In genomic region chr2:42350434-42351063, GRCh38 we compare ENCODE assay signal across 2 cellular contexts.
TF ChIP-seq lines count a peak whose summit lies in the region.

No MANE protein-coding gene starts in this region.

TF ChIP-seq in IMR-90, 13 proteins besides CTCF, POLR2A, EP300 and RAD21:
- TF ChIP-seq RCOR1 (IDR thresholded peaks at IDR 0.05; ENCODE audit: insufficient replicate concordance, low read length) = no peak
- no peak for TF ChIP-seq ELK1 (IDR thresholded peaks at IDR 0.05; ENCODE audit: borderline replicate concordance, low read depth, low read length)
- no peak for TF ChIP-seq CEBPB (IDR thresholded peaks at IDR 0.05; ENCODE audit: low read depth, low read length)
- TF ChIP-seq SMC3 (IDR thresholded peaks at IDR 0.05; ENCODE audit: low read depth, low read length) = no peak
- TF ChIP-seq NFE2L2 (IDR thresholded peaks at IDR 0.05; ENCODE audit: low read depth, low read length) = no peak
- TF ChIP-seq CHD1 (IDR thresholded peaks at IDR 0.05; ENCODE audit: low read depth, low read length) = no peak
- no peak for TF ChIP-seq BHLHE40 (IDR thresholded peaks at IDR 0.05; ENCODE audit: low read depth, low read length)
- no peak for TF ChIP-seq RFX5 (IDR thresholded peaks at IDR 0.05; ENCODE audit: low read depth, low read length)
- TF ChIP-seq MXI1 (IDR thresholded peaks at IDR 0.05; ENCODE audit: borderline replicate concordance, low read depth, low read length) = no peak
- TF ChIP-seq MAFK (IDR thresholded peaks at IDR 0.05; ENCODE audit: low read depth, low read length) = no peak
- no peak for TF ChIP-seq MAZ (IDR thresholded peaks at IDR 0.05; ENCODE audit: borderline replicate concordance, low read depth, low read length)
- no peak for TF ChIP-seq USF2 (IDR thresholded peaks at IDR 0.05; ENCODE audit: low read depth, low read length)
- TF ChIP-seq FOS (IDR thresholded peaks at IDR 0.05; ENCODE audit: low read depth, low read length) = no peak
TF ChIP-seq in IMR-90: peak in this region for 0.

TF ChIP-seq in HepG2, 621 proteins besides CTCF, POLR2A, EP300 and RAD21:
- TF ChIP-seq SIN3A (IDR thresholded peaks at IDR 0.05; ENCODE audit: borderline replicate concordance, low read depth, low read length) (no peak), SOX13 (IDR thresholded peaks at IDR 0.05) (no peak), SOX13 (CRISPR knock-in tag; conservative IDR thresholded peaks at IDR 0.05 in 1 of 2, IDR thresholded peaks at IDR 0.05 in 1 of 2) (0 out of 4 replicates have a peak, but pooled peaks of 1 of the 2 experiments have one; percentile 78), RBM22 (optimal IDR thresholded peaks at IDR 0.05; ENCODE audit: low read length) (peak; percentile 34), NR2F1 (CRISPR knock-in tag; IDR thresholded peaks at IDR 0.05) (0 out of 4 replicates have a peak, but pooled peaks of 1 of the 2 experiments have one; percentile 9)
TF ChIP-seq in HepG2: peak in this region for 3.
